10 cellular contexts compared by ENCODE assay signal in genomic region chr17:76700627-76701470, GRCh38. TPM values are rescaled to one million over a fixed set of nuclear protein-coding genes. Genes with fewer than 3 reads are reported as not detected.
DNase-seq lines count a peak whose midpoint lies in the region; ATAC-seq lines count a peak whose summit lies in the region.
"Had no signal": no experiment of that assay in that cellular context is flagged by ENCODE, and none has a peak within 500 bp of the region (broad histone marks: within the 10 kb centered on the region; RNA-seq: fewer than 3 reads in every experiment).

No MANE protein-coding gene starts in this region.

- peak; percentile 43 for DNase-seq in DMS 273 (lab: John Stamatoyannopoulos, UW; ENCODE audit: unreplicated experiment)
- no peak for DNase-seq in DMS 273 treated with DMSO at 0.1 percent for 48 hours (lab: John Stamatoyannopoulos, UW)
- peak; percentile 92 for DNase-seq in iris pigment epithelial cell (ENCODE audit: low read depth)
- DNase-seq in stimulated activated effector memory CD8-positive, alpha-beta T cell treated with anti-CD3 and anti-CD28 coated beads, Interleukin-12 subunit alpha, Interleukin-12 subunit beta, amount 100 ng/mL, for 72 hours (ENCODE audit: low spot score in 2 of 2), result no peak
- DNase-seq in H4 (ENCODE audit: low spot score), result no peak
- no peak for DNase-seq in SW 1271 (lab: John Stamatoyannopoulos, UW)

- peaks cover 40% of the 10 kb centered on the region for H3K4me1 Mint-ChIP-seq in stimulated activated effector memory CD8-positive, alpha-beta T cell treated with anti-CD3 and anti-CD28 coated beads, Interleukin-12 subunit alpha, Interleukin-12 subunit beta, amount 100 ng/mL, for 72 hours

- ATAC-seq in stimulated activated effector memory CD8-positive, alpha-beta T cell treated with anti-CD3 and anti-CD28 coated beads, Interleukin-12 subunit alpha, Interleukin-12 subunit beta, amount 100 ng/mL, for 72 hours, result peak; percentile 79
- no peak for ATAC-seq in GM18867 (IDR thresholded peaks at IDR 0.05; ENCODE audit: unreplicated experiment)

- H3K9me3 Mint-ChIP-seq in stimulated activated effector memory CD8-positive, alpha-beta T cell treated with anti-CD3 and anti-CD28 coated beads, Interleukin-12 subunit alpha, Interleukin-12 subunit beta, amount 100 ng/mL, for 72 hours, result no peaks in the 10 kb centered on the region

- peaks cover 4% of the 10 kb centered on the region for H3K36me3 Mint-ChIP-seq in stimulated activated effector memory CD8-positive, alpha-beta T cell treated with anti-CD3 and anti-CD28 coated beads, Interleukin-12 subunit alpha, Interleukin-12 subunit beta, amount 100 ng/mL, for 72 hours

- peak overlapping the region; percentile 79 for H3K27ac Mint-ChIP-seq in stimulated activated effector memory CD8-positive, alpha-beta T cell treated with anti-CD3 and anti-CD28 coated beads, Interleukin-12 subunit alpha, Interleukin-12 subunit beta, amount 100 ng/mL, for 72 hours

- H3K27ac ChIP-seq in angular gyrus (ENCODE audit: low read depth, low read length), result peak overlapping the region; percentile 51
- H3K27ac ChIP-seq: 22Rv1, SK-N-MC had no signal

- peak overlapping the region; percentile 62 for H3K4me3 Mint-ChIP-seq in stimulated activated effector memory CD8-positive, alpha-beta T cell treated with anti-CD3 and anti-CD28 coated beads, Interleukin-12 subunit alpha, Interleukin-12 subunit beta, amount 100 ng/mL, for 72 hours

RNA-seq across cellular contexts. Expression of gene MXRA7, which starts 9.9 kb away (rescaled TPM):
- 149 and 167 TPM in 2 replicates for total RNA-seq in H4 (2014; rRNA removed; shearing (Covaris generic))

RNA-seq across cellular contexts. Expression of gene JMJD6, which starts 25.6 kb away (rescaled TPM):
- 29.3 and 33.4 TPM in 2 replicates for total RNA-seq in H4 (2014; rRNA removed; shearing (Covaris generic))

RNA-seq across cellular contexts. Expression of gene METTL23, which starts 25.8 kb away (rescaled TPM):
- total RNA-seq in H4 (2014; rRNA removed; shearing (Covaris generic)), result 77.5 and 112 TPM in 2 replicates

RNA-seq across cellular contexts. Expression of gene SRSF2, which starts 36.3 kb away (rescaled TPM):
- total RNA-seq in H4 (2014; rRNA removed; shearing (Covaris generic)), result 225 and 330 TPM in 2 replicates

RNA-seq across cellular contexts. Expression of gene MFSD11, which starts 37.1 kb away (rescaled TPM):
- 33.5 and 36.7 TPM in 2 replicates for total RNA-seq in H4 (2014; rRNA removed; shearing (Covaris generic))

Comparison
In these comparisons a context has a peak if more than half of its experiments do, and no peak if none do; other contexts are left out.
1. DNase-seq: peak in DMS 273 (single experiment) and iris pigment epithelial cell (single experiment); none in DMS 273 treated with DMSO at 0.1 percent for 48 hours (single experiment), stimulated activated effector memory CD8-positive, alpha-beta T cell treated with anti-CD3 and anti-CD28 coated beads, Interleukin-12 subunit alpha, Interleukin-12 subunit beta, amount 100 ng/mL, for 72 hours (0 of 2), H4 (single experiment) and SW 1271 (0 of 2).